Comparison of ENCODE assay signal across 1 cellular context in genomic region chr5:56986631-56986957, GRCh38.
TF ChIP-seq lines count a peak whose summit lies in the region.

No MANE protein-coding gene starts in this region.

TF ChIP-seq in GM23338, 12 proteins besides CTCF, POLR2A, EP300 and RAD21 (continued from another document):
- TF ChIP-seq ZNF462 (CRISPR knock-in tag; IDR thresholded peaks at IDR 0.05): no peak
- TF ChIP-seq POLR2AphosphoS5 (IDR thresholded peaks at IDR 0.05; ENCODE audit: low read depth): no peak
- TF ChIP-seq CREB1 (CRISPR knock-in tag; IDR thresholded peaks at IDR 0.05; ENCODE audit: low read depth): no peak
- TF ChIP-seq STAT1 (IDR thresholded peaks at IDR 0.05; ENCODE audit: unreplicated experiment): no peak
- TF ChIP-seq EZH2phosphoT487 (IDR thresholded peaks at IDR 0.05; ENCODE audit: unreplicated experiment): no peak
- no peak for TF ChIP-seq ZNF114 (CRISPR knock-in tag; IDR thresholded peaks at IDR 0.05)
- no peak for TF ChIP-seq JUNB (IDR thresholded peaks at IDR 0.05; ENCODE audit: unreplicated experiment)
